In the genomic region with DNA sequence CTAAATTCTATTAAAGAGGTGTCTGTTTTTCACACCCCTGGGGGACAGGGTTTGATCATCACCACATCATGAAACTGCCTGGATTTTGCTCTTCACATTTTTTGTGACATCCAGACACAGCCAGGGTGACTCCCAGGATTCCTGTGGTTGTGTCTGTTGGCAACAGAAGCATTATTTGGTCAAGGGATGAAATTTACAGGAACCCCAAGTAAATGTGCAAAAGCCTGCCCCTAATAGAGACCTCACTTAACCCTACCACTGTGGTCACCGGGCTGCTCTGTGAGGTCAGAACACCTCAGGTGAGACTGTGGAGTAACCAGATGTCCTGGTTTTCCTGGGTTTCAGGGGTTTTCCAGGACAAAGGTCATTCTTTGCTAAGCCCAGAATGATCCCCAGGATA, we compare ENCODE assay signal across 14 cellular contexts.
DNase-seq lines count a peak whose midpoint lies in the region; ATAC-seq and TF ChIP-seq lines count a peak whose summit lies in the region.
"Had no signal": no experiment of that assay in that cellular context is flagged by ENCODE, and none has a peak within 500 bp of the region (broad histone marks: within the 10 kb centered on the region; RNA-seq: fewer than 3 reads in every experiment).

No MANE protein-coding gene starts in this region.

- POLR2A ChIA-PET in A673 (lab: Charles Lee; ENCODE audit: low non-redundant PET), result no interaction called here
- POLR2A ChIA-PET in activated B cell treated with CpG ODN at 0.5 μM for 24 hours (lab: Charles Lee), result interaction anchor here (0.9 to 17.2 kb wide), 12 partner anchors 9 to 93 kb away, joined by 3 to 243 read pairs (median 6); no protein-coding TSS in a partner anchor

- H3K27me3 ChIP-seq in A673 (replicated peaks; ENCODE audit: insufficient read depth, low read depth, low read length, poor library complexity) (no peaks in the 10 kb centered on the region), lower lobe of right lung (ENCODE audit: low read depth) (peaks cover 5% of the 10 kb centered on the region)
- no peaks in the 10 kb centered on the region for H3K27me3 ChIP-seq in CD4-positive, CD25-positive, alpha-beta regulatory T cell (ENCODE audit: control insufficient read depth, insufficient read depth, low read length)

- no peaks in the 10 kb centered on the region for H3K9me3 ChIP-seq in A673 (ENCODE audit: low read depth, low read length, poor library complexity, severe bottlenecking)
- H3K9me3 ChIP-seq in CD4-positive, CD25-positive, alpha-beta regulatory T cell (ENCODE audit: control insufficient read depth in 2 of 2, low read length in 2 of 2), result no peaks in the 10 kb centered on the region
- H3K9me3 ChIP-seq in lower lobe of right lung, result no peaks in the 10 kb centered on the region

- H3K27ac Mint-ChIP-seq in CD4-positive, CD25-positive, alpha-beta regulatory T cell, result peak overlapping the region in 1 of 3 donors; percentile 65
- H3K27ac Mint-ChIP-seq in activated B cell treated with CpG ODN at 0.5 μM for 24 hours (peak overlapping the region; percentile 85), immature natural killer cell (peak overlapping the region; percentile 94 to 99 (median 98))
- H3K27ac Mint-ChIP-seq: dendritic cell treated with granulocyte-macrophage colony-stimulating factor and Interleukin-4, amounts not matched to agents 40 ng/mL and 50 ng/mL, for 4 days; HFFc6 had no signal

- H3K4me3 ChIP-seq in A673 (ENCODE audit: low read depth, low read length, poor library complexity, severe bottlenecking), result no peak overlapping the region
- H3K4me3 ChIP-seq in CD4-positive, CD25-positive, alpha-beta regulatory T cell (ENCODE audit: low read depth, low read length), result peak overlapping the region; percentile 82
- no peak overlapping the region for H3K4me3 ChIP-seq in lower lobe of right lung

- TF ChIP-seq CTCF in A673 (conservative IDR thresholded peaks at IDR 0.05; ENCODE audit: low read depth, low read length) (no peak), activated B cell treated with CpG ODN at 0.5 μM for 24 hours (IDR thresholded peaks at IDR 0.05) (no peak), lower lobe of right lung (IDR thresholded peaks at IDR 0.05) (no peak)

- CTCF ChIA-PET in A673 (lab: Charles Lee) (no interaction called here), activated B cell treated with CpG ODN at 0.5 μM for 24 hours (lab: Charles Lee) (interaction anchor here (0.7 to 6.7 kb wide), 5 partner anchors 11 to 110 kb away, joined by 3 to 32 read pairs (median 3); no protein-coding TSS in a partner anchor)

- no TSS peak for BruUV-seq in A673 (replicated peaks; lab: Mats Ljungman, UMichigan)

- H3K36me3 ChIP-seq in A673 (ENCODE audit: insufficient read depth, low read length, poor library complexity, severe bottlenecking), result no peaks in the 10 kb centered on the region
- H3K36me3 ChIP-seq in CD4-positive, CD25-positive, alpha-beta regulatory T cell (ENCODE audit: control insufficient read depth, insufficient read depth, low read length), result no peaks in the 10 kb centered on the region
- H3K36me3 ChIP-seq in lower lobe of right lung, result no peaks in the 10 kb centered on the region

- peaks cover 11% of the 10 kb centered on the region for H3K36me3 Mint-ChIP-seq in CD4-positive, CD25-positive, alpha-beta regulatory T cell
- H3K36me3 Mint-ChIP-seq in activated B cell treated with CpG ODN at 0.5 μM for 24 hours (ENCODE audit: low read depth) (peaks cover 2% of the 10 kb centered on the region), immature natural killer cell (peaks cover 2 to 12% (median 6%) of the 10 kb centered on the region in 3 donors)

- DNase-seq in A673 (ENCODE audit: low spot score) (no peak), activated B cell treated with CpG ODN at 0.5 μM for 24 hours (no peak), immature natural killer cell (no peak), GDM1 (lab: John Stamatoyannopoulos, UW) (no peak), lower lobe of right lung (no peak)
- no peak for DNase-seq in CD4-positive, CD25-positive, alpha-beta regulatory T cell
- DNase-seq: activated gamma-delta T cell; HFFc6; NCI-H1048; SHP77 treated with DMSO at 0.1 percent for 48 hours; stimulated activated CD4-positive, alpha-beta T cell treated with anti-CD3 and anti-CD28 coated beads, Interleukin-4, amount 100 ng/mL, for 4 hours had no signal

- H3K9me3 Mint-ChIP-seq in CD4-positive, CD25-positive, alpha-beta regulatory T cell, result peaks cover 0 to 3% (median 0%) of the 10 kb centered on the region in 7 donors
- H3K9me3 Mint-ChIP-seq in activated B cell treated with CpG ODN at 0.5 μM for 24 hours (no peaks in the 10 kb centered on the region), immature natural killer cell (no peaks in the 10 kb centered on the region)
- H3K9me3 Mint-ChIP-seq: dendritic cell treated with granulocyte-macrophage colony-stimulating factor and Interleukin-4, amounts not matched to agents 40 ng/mL and 50 ng/mL, for 4 days; HFFc6 had no signal

- intact Hi-C loops in A673 (cut with micrococcal nuclease; ENCODE audit: unreplicated experiment) (loop anchor here (2.0 kb wide), 1 partner anchor 66 kb away; no protein-coding TSS in a partner anchor), activated B cell treated with CpG ODN at 0.5 μM for 24 hours (cut with micrococcal nuclease) (no loop called here), lower lobe of right lung (cut with DNase I) (no loop called here)

- H3K4me3 Mint-ChIP-seq in CD4-positive, CD25-positive, alpha-beta regulatory T cell, result peak overlapping the region; percentile 80 to 99 (median 94)
- no peak overlapping the region for H3K4me3 Mint-ChIP-seq in activated B cell treated with CpG ODN at 0.5 μM for 24 hours
- H3K4me3 Mint-ChIP-seq in immature natural killer cell, result peak overlapping the region; percentile 66 to 93 (median 85)
- H3K4me3 Mint-ChIP-seq: dendritic cell treated with granulocyte-macrophage colony-stimulating factor and Interleukin-4, amounts not matched to agents 40 ng/mL and 50 ng/mL, for 4 days; HFFc6 had no signal

- H3K27ac ChIP-seq in A673 (ENCODE audit: low read depth, low read length, poor library complexity, severe bottlenecking), result peak overlapping the region; percentile 79
- peak overlapping the region; percentile 60 for H3K27ac ChIP-seq in CD4-positive, CD25-positive, alpha-beta regulatory T cell (ENCODE audit: insufficient read depth, low read length, poor library complexity, severe bottlenecking)
- H3K27ac ChIP-seq in lower lobe of right lung, result no peak overlapping the region

- ATAC-seq in CD4-positive, CD25-positive, alpha-beta regulatory T cell (ENCODE audit: low read depth in 2 of 2), result no peak
- ATAC-seq in activated B cell treated with CpG ODN at 0.5 μM for 24 hours (ENCODE audit: low read depth) (no peak), GM21447 (IDR thresholded peaks at IDR 0.05; ENCODE audit: unreplicated experiment) (no peak), GM18861 (IDR thresholded peaks at IDR 0.05; ENCODE audit: unreplicated experiment) (no peak), lower lobe of right lung (no peak)

- H3K27me3 Mint-ChIP-seq in CD4-positive, CD25-positive, alpha-beta regulatory T cell, result no peaks in the 10 kb centered on the region
- H3K27me3 Mint-ChIP-seq in activated B cell treated with CpG ODN at 0.5 μM for 24 hours (no peaks in the 10 kb centered on the region), immature natural killer cell (ENCODE audit: low read depth in 3 of 3) (peaks cover 0 to 14% (median 2%) of the 10 kb centered on the region in 3 donors)
- H3K27me3 Mint-ChIP-seq: dendritic cell treated with granulocyte-macrophage colony-stimulating factor and Interleukin-4, amounts not matched to agents 40 ng/mL and 50 ng/mL, for 4 days had no signal

- peaks cover 0 to 2% (median 0%) of the 10 kb centered on the region in 4 donors for H3K4me1 Mint-ChIP-seq in CD4-positive, CD25-positive, alpha-beta regulatory T cell
- H3K4me1 Mint-ChIP-seq in activated B cell treated with CpG ODN at 0.5 μM for 24 hours, result peaks cover 97% of the 10 kb centered on the region
- H3K4me1 Mint-ChIP-seq in immature natural killer cell, result peaks cover 99 to 100% of the 10 kb centered on the region in 2 donors

- peaks cover 100% of the 10 kb centered on the region for H3K4me1 ChIP-seq in A673 (ENCODE audit: insufficient read depth, low read length, poor library complexity, severe bottlenecking)
- H3K4me1 ChIP-seq in CD4-positive, CD25-positive, alpha-beta regulatory T cell (ENCODE audit: control insufficient read depth, insufficient read depth, low read length, poor library complexity, severe bottlenecking), result no peaks in the 10 kb centered on the region
- H3K4me1 ChIP-seq in lower lobe of right lung, result peaks cover 5% of the 10 kb centered on the region
